ENCODE assay signal across 1 cellular context in genomic region chr1:180020017-180020416, GRCh38.
TF ChIP-seq lines count a peak whose summit lies in the region.

No MANE protein-coding gene starts in this region.

TF ChIP-seq in IMR-90, 13 proteins besides CTCF, POLR2A, EP300 and RAD21:
- no peak for TF ChIP-seq CEBPB (IDR thresholded peaks at IDR 0.05; ENCODE audit: low read depth, low read length)
- TF ChIP-seq RCOR1 (IDR thresholded peaks at IDR 0.05; ENCODE audit: insufficient replicate concordance, low read length): no peak
- TF ChIP-seq RFX5 (IDR thresholded peaks at IDR 0.05; ENCODE audit: low read depth, low read length): no peak
- no peak for TF ChIP-seq MAFK (IDR thresholded peaks at IDR 0.05; ENCODE audit: low read depth, low read length)
